Comparison of ENCODE assay signal across 15 cellular contexts in genomic region chr14:54108481-54109471, GRCh38.
DNase-seq lines count a peak whose midpoint lies in the region; ATAC-seq, FAIRE-seq and TF ChIP-seq lines count a peak whose summit lies in the region.
"Had no signal": no experiment of that assay in that cellular context is flagged by ENCODE, and none has a peak within 500 bp of the region (broad histone marks: within the 10 kb centered on the region; RNA-seq: fewer than 3 reads in every experiment).

No MANE protein-coding gene starts in this region.

- no peaks in the 10 kb centered on the region for H3K27me3 Mint-ChIP-seq in activated T-cell treated with anti-CD3 and anti-CD28 coated beads, Interleukin-2, amount 50 U/mL, for 72 hours (ENCODE audit: low read depth)

- no peak for TF ChIP-seq POLR2A in GM12892 (IDR thresholded peaks at IDR 0.05; ENCODE audit: low read depth, low read length)

- H3K4me3 Mint-ChIP-seq in activated T-cell treated with anti-CD3 and anti-CD28 coated beads, Interleukin-2, amount 50 U/mL, for 72 hours = no peak overlapping the region
- H3K4me3 Mint-ChIP-seq: activated CD4-positive, alpha-beta memory T cell treated with anti-CD3 and anti-CD28 coated beads for 36 hours; GM23338; stimulated activated naive B cell treated with anti-CD40 and anti-IgM and Interleukin-4, amounts not matched to agents 10 μg/mL and 1 μg/mL and 100 μg/mL, for 72 hours had no signal

- H3K4me1 Mint-ChIP-seq in activated T-cell treated with anti-CD3 and anti-CD28 coated beads, Interleukin-2, amount 50 U/mL, for 72 hours (ENCODE audit: low read depth) = no peaks in the 10 kb centered on the region
- H3K4me1 Mint-ChIP-seq: stimulated activated naive B cell treated with anti-CD40 and anti-IgM and Interleukin-4, amounts not matched to agents 10 μg/mL and 1 μg/mL and 100 μg/mL, for 72 hours had no signal

- H3K27ac Mint-ChIP-seq in activated T-cell treated with anti-CD3 and anti-CD28 coated beads, Interleukin-2, amount 50 U/mL, for 72 hours = no peak overlapping the region
- H3K27ac Mint-ChIP-seq: activated CD4-positive, alpha-beta memory T cell treated with anti-CD3 and anti-CD28 coated beads for 36 hours; GM23338; stimulated activated naive B cell treated with anti-CD40 and anti-IgM and Interleukin-4, amounts not matched to agents 10 μg/mL and 1 μg/mL and 100 μg/mL, for 72 hours had no signal

- H3K9me3 Mint-ChIP-seq in activated T-cell treated with anti-CD3 and anti-CD28 coated beads, Interleukin-2, amount 50 U/mL, for 72 hours = no peaks in the 10 kb centered on the region
- H3K9me3 Mint-ChIP-seq: activated CD4-positive, alpha-beta memory T cell treated with anti-CD3 and anti-CD28 coated beads for 36 hours; GM23338 had no signal

- H3K36me3 Mint-ChIP-seq in activated T-cell treated with anti-CD3 and anti-CD28 coated beads, Interleukin-2, amount 50 U/mL, for 72 hours (ENCODE audit: insufficient read depth in 2 of 2) = no peaks in the 10 kb centered on the region
- H3K36me3 Mint-ChIP-seq: activated CD4-positive, alpha-beta memory T cell treated with anti-CD3 and anti-CD28 coated beads for 36 hours; stimulated activated naive B cell treated with anti-CD40 and anti-IgM and Interleukin-4, amounts not matched to agents 10 μg/mL and 1 μg/mL and 100 μg/mL, for 72 hours had no signal

- peak; percentile 86 for DNase-seq in EL
- peak; percentile 33 for DNase-seq in NCI-H69 (lab: John Stamatoyannopoulos, UW)
- DNase-seq in dermis blood vessel endothelial cell = peak; percentile 88
- DNase-seq in pulmonary artery endothelial cell (ENCODE audit: low read depth, low spot score) = peak; percentile 86
- DNase-seq in activated T-cell treated with anti-CD3 and anti-CD28 coated beads, Interleukin-2, amount 50 U/mL, for 72 hours = no peak
- DNase-seq in cerebellum (ENCODE audit: low spot score) = no peak
- DNase-seq in GM12892 (ENCODE audit: insufficient read length) = no peak
- DNase-seq: activated CD4-positive, alpha-beta memory T cell treated with anti-CD3 and anti-CD28 coated beads for 36 hours; DMS79; mucosa of descending colon; NCI-H2081 treated with DMSO at 0.1 percent for 48 hours; stimulated activated CD4-positive, alpha-beta T cell treated with anti-CD3 and anti-CD28 coated beads, Interleukin-12 subunit alpha, Interleukin-12 subunit beta, amount 100 ng/mL, for 4 hours; stimulated activated naive B cell treated with anti-CD40 and anti-IgM and Interleukin-4, amounts not matched to agents 10 μg/mL and 1 μg/mL and 100 μg/mL, for 72 hours had no signal

- FAIRE-seq in GM12892 (lab: Jason Lieb, UNC) = no peak

- no peak for ATAC-seq in activated T-cell treated with anti-CD3 and anti-CD28 coated beads, Interleukin-2, amount 50 U/mL, for 72 hours (replicated peaks in 1 of 2)
- ATAC-seq in HG03139 (IDR thresholded peaks at IDR 0.05; ENCODE audit: unreplicated experiment) = no peak
- ATAC-seq: GM23338, mucosa of descending colon had no signal

Comparison
In these comparisons a context has a peak if more than half of its experiments do, and no peak if none do; other contexts are left out.
1. DNase-seq: peak in EL (single experiment), NCI-H69 (single experiment), dermis blood vessel endothelial cell (single experiment) and pulmonary artery endothelial cell (single experiment); none in activated T-cell treated with anti-CD3 and anti-CD28 coated beads, Interleukin-2, amount 50 U/mL, for 72 hours (0 of 2), cerebellum (single experiment) and GM12892 (single experiment).